In the genomic region with DNA sequence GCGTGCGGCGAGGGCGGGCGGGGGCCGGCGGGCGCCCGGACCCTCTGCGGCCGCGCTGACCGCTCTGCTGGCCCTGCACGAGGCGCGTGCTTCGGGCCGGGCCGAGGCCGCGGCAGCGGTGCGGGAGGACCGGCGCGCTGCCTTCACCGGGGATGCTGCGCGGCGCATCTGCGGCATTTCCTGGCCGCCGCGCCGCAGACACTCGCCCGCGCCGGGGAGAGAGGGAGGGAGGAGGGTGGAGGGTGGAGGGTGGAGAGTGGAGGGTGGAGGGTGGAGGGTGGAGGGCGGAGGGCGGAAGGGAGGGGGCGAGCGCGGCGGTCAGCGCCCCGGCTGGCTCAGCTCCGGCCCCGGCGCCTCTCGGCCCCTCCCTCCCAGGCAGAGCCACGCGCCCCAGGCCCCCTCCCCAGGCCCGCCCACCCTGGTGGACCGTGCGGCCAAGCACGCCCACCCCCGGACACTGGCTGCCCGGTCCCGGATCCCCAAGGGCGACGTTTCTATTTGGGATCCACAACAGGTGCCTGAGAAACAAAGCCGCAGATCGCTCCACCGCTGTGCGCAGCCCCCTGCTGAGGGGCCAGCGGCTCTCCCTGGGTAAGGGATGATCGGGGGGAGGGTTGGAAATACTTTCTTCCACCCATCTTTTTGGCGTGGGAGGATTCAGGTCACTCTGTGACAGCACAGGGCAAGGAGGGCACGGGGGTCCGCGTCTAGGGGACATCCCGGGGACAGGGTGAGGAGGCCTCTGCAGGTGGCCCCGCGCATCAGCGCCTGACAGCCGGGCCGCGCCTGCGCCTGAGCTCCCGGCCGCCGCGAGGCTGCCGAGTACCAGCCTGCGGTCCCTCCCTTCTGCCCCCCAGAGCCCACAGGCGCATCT, we compare ENCODE assay signal across 8 cellular contexts.
DNase-seq lines count a peak whose midpoint lies in the region; ATAC-seq and TF ChIP-seq lines count a peak whose summit lies in the region.

No MANE protein-coding gene starts in this region.

- no peaks in the 10 kb centered on the region for H3K27me3 ChIP-seq in DOHH2 (ENCODE audit: control insufficient read depth, low read length)
- H3K27me3 ChIP-seq in Peyer's patch = no peaks in the 10 kb centered on the region
- H3K27me3 ChIP-seq in upper lobe of left lung = peaks cover 0 to 12% (median 3%) of the 10 kb centered on the region in 4 donors

- peak overlapping the region; percentile 59 for H3K27ac ChIP-seq in DOHH2 (ENCODE audit: low read depth, low read length)
- H3K27ac ChIP-seq in Peyer's patch = peak overlapping the region; percentile 48 to 87 (median 71)
- H3K27ac ChIP-seq in upper lobe of left lung = peak overlapping the region; percentile 70 to 78 (median 75)

- 0 to 2% methylated on average over 11 to 15 of the region's 87 CpGs for WGBS in upper lobe of left lung, 2 donors

- TF ChIP-seq EP300 in upper lobe of left lung (IDR thresholded peaks at IDR 0.05) = no peak

- peaks cover 45% of the 10 kb centered on the region for H3K79me2 ChIP-seq in DOHH2 (ENCODE audit: control insufficient read depth, low read length)

- H3K4me2 ChIP-seq in DOHH2 (ENCODE audit: low read length) = peak overlapping the region; percentile 70

- 0 out of 2 replicates have a peak, but pooled peaks cover 3% of the 10 kb centered on the region for H3F3A ChIP-seq in DOHH2 (ENCODE audit: control insufficient read depth, insufficient read depth)

- H3K9me3 ChIP-seq in DOHH2 (ENCODE audit: control insufficient read depth, insufficient read depth, low read length) (no peaks in the 10 kb centered on the region), Peyer's patch (no peaks in the 10 kb centered on the region), upper lobe of left lung (no peaks in the 10 kb centered on the region)

- H4K20me1 ChIP-seq in DOHH2 (ENCODE audit: control insufficient read depth, insufficient read depth, low read depth, low read length) = no peaks in the 10 kb centered on the region

- TF ChIP-seq CTCF in DOHH2 (IDR thresholded peaks at IDR 0.05; ENCODE audit: low read depth, low read length, poor library complexity, severe bottlenecking) (peak; percentile 52), Peyer's patch (IDR thresholded peaks at IDR 0.05) (peak in 3 of 6 experiments; percentile 26 to 38 (median 28)), upper lobe of left lung (IDR thresholded peaks at IDR 0.05) (peak; percentile 28 to 69 (median 42))

- TF ChIP-seq POLR2A in Peyer's patch (IDR thresholded peaks at IDR 0.05) (no peak), upper lobe of left lung (IDR thresholded peaks at IDR 0.05) (peak in 2 of 4 donors; percentile 49 to 53)

- peak overlapping the region; percentile 88 for H3K4me3 ChIP-seq in DOHH2 (ENCODE audit: low read length)
- H3K4me3 ChIP-seq in Peyer's patch = peak overlapping the region; percentile 41 to 70 (median 54)
- peak overlapping the region; percentile 49 to 61 (median 56) for H3K4me3 ChIP-seq in upper lobe of left lung

- DNase-seq in HuH-7 (ENCODE audit: low spot score) (peak; percentile 76), Peyer's patch (peak; percentile 23 to 71 (median 64)), germinal center (ENCODE audit: low spot score) (peak; percentile 73), occipital lobe (lab: John Stamatoyannopoulos, UW) (peak; percentile 68), upper lobe of left lung (peak; percentile 68 to 93)
- peak; percentile 61 for DNase-seq in activated naive CD4-positive, alpha-beta T cell treated with Interleukin-2 at 50 U/mL for 16 hours

- no peaks in the 10 kb centered on the region for H3K9me2 ChIP-seq in DOHH2 (replicated peaks; ENCODE audit: control insufficient read depth, low read length)

- H3K4me1 ChIP-seq in DOHH2 (ENCODE audit: control insufficient read depth, low read length) (peaks cover 34% of the 10 kb centered on the region), Peyer's patch (peaks cover 0 to 12% (median 2%) of the 10 kb centered on the region in 4 donors), upper lobe of left lung (peaks cover 3 to 28% (median 11%) of the 10 kb centered on the region in 4 donors)

- ATAC-seq in GM21526 (IDR thresholded peaks at IDR 0.05; ENCODE audit: low FRiP score, unreplicated experiment) (peak; percentile 85), upper lobe of left lung (ENCODE audit: low FRiP score in 2 of 2) (peak; percentile 88)

- H3K36me3 ChIP-seq in DOHH2 (ENCODE audit: control insufficient read depth, low read length) (no peaks in the 10 kb centered on the region; the same call in 1 of the 2 replicates), Peyer's patch (no peaks in the 10 kb centered on the region), upper lobe of left lung (no peaks in the 10 kb centered on the region)

Comparison
In these comparisons a context has a peak if more than half of its experiments do, and no peak if none do; other contexts are left out.
1. Peak in every context shown above with its lines: DNase-seq, ATAC-seq, H3K4me3 ChIP-seq and H3K27ac ChIP-seq.